In the genomic region with DNA sequence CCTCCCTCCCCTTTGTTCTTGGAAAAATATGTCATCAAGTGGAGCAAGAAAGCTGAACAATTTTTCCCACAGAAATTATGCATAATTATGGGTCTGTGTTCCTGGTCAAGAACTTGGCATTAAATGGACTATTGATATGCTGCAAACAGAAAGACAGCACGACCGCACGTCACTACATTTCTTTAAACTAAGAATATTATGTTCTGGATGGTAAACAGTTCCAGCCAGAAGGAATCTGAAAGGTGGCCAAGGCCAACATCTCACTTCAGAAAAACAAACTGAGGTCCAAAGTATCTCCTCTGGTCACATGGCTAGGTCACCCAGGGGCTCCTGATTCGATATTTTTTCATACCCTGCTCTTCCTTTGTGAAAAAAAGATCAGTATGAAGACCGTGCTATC, we compare ENCODE assay signal across 18 cellular contexts.
A peak's percentile ranks its signal among the peaks of the same experiment; 100 is the strongest.
DNase-seq lines count a peak whose midpoint lies in the region; ATAC-seq and TF ChIP-seq lines count a peak whose summit lies in the region.
"Had no signal": no experiment of that assay in that cellular context is flagged by ENCODE, and none has a peak within 500 bp of the region (broad histone marks: within the 10 kb centered on the region; RNA-seq: fewer than 3 reads in every experiment).

No MANE protein-coding gene starts in this region.

- H3K36me3 Mint-ChIP-seq in osteocyte (ENCODE audit: unreplicated experiment) = no peaks in the 10 kb centered on the region

- intact Hi-C loops in ascending aorta (cut with DNase I) = loop anchor here (2.0 to 5.0 kb wide), 2 partner anchors 26 to 173 kb away; a partner anchor contains a TSS

- no peaks in the 10 kb centered on the region for H3K27me3 Mint-ChIP-seq in osteocyte (ENCODE audit: unreplicated experiment)

- peaks cover 3 to 27% of the 10 kb centered on the region in 2 donors for H3K4me1 ChIP-seq in ascending aorta
- peaks cover 10 to 55% (median 11%) of the 10 kb centered on the region in 3 donors for H3K4me1 ChIP-seq in gastroesophageal sphincter
- no peaks in the 10 kb centered on the region for H3K4me1 ChIP-seq in SJCRH30
- H3K4me1 ChIP-seq: A549, Caco-2, HAP-1 had no signal

- H3K4me1 Mint-ChIP-seq in osteocyte (ENCODE audit: unreplicated experiment) = peaks cover 74% of the 10 kb centered on the region

- peak overlapping the region; percentile 95 for H3K27ac Mint-ChIP-seq in osteocyte (ENCODE audit: unreplicated experiment)

- DNase-seq in ascending aorta (ENCODE audit: low spot score in 2 of 2) (no peak), osteocyte (ENCODE audit: extremely low spot score, unreplicated experiment) (no peak), dedifferentiated amniotic fluid mesenchymal stem cell (ENCODE audit: extremely low spot score) (no peak), HPDE6-E6E7 (ENCODE audit: extremely low spot score) (no peak), LoVo (ENCODE audit: low spot score) (no peak), SJCRH30 (no peak)
- DNase-seq: Caco-2; NCI-H1092; NCI-H1694; NCI-H2107; NCI-H226; NCI-H69; NK-92 treated with Interleukin-12 subunit alpha and Interleukin-12 subunit beta, amount 100 ng/mL, for 24 hours had no signal

- ATAC-seq in gastroesophageal sphincter = no peak
- ATAC-seq: A549, K562 had no signal

- no peak for TF ChIP-seq POLR2A in gastroesophageal sphincter (IDR thresholded peaks at IDR 0.05)

- H3K27me3 ChIP-seq in ascending aorta (no peaks in the 10 kb centered on the region), gastroesophageal sphincter (no peaks in the 10 kb centered on the region), SJCRH30 (no peaks in the 10 kb centered on the region)

- H3K9me3 Mint-ChIP-seq in osteocyte (ENCODE audit: unreplicated experiment) = peaks cover 3% of the 10 kb centered on the region

- TF ChIP-seq EP300 in gastroesophageal sphincter (IDR thresholded peaks at IDR 0.05) = no peak

- no peak overlapping the region for H3K4me3 ChIP-seq in ascending aorta
- no peak overlapping the region for H3K4me3 ChIP-seq in gastroesophageal sphincter
- no peak overlapping the region for H3K4me3 ChIP-seq in SJCRH30
- H3K4me3 ChIP-seq: A549, HAP-1, K562 had no signal

- peak overlapping the region; percentile 90 for H3K27ac ChIP-seq in 22Rv1
- H3K27ac ChIP-seq in ascending aorta = peak overlapping the region; percentile 2 to 53
- peak overlapping the region in 3 of 4 donors; percentile 68 to 84 (median 72) for H3K27ac ChIP-seq in gastroesophageal sphincter
- H3K27ac ChIP-seq in SJCRH30 = no peak overlapping the region
- H3K27ac ChIP-seq: A549 had no signal

- H3K36me3 ChIP-seq in ascending aorta = no peaks in the 10 kb centered on the region
- no peaks in the 10 kb centered on the region for H3K36me3 ChIP-seq in gastroesophageal sphincter
- no peaks in the 10 kb centered on the region for H3K36me3 ChIP-seq in SJCRH30
- H3K36me3 ChIP-seq: HAP-1 had no signal

- no peak for TF ChIP-seq CTCF in 22Rv1 (IDR thresholded peaks at IDR 0.05)
- no peak for TF ChIP-seq CTCF in ascending aorta (IDR thresholded peaks at IDR 0.05)
- no peak for TF ChIP-seq CTCF in gastroesophageal sphincter (IDR thresholded peaks at IDR 0.05)
- no peak for TF ChIP-seq CTCF in osteocyte (IDR thresholded peaks at IDR 0.05)

- H3K9me3 ChIP-seq in ascending aorta (no peaks in the 10 kb centered on the region), gastroesophageal sphincter (no peaks in the 10 kb centered on the region), SJCRH30 (replicated peaks) (0 out of 2 replicates have a peak, but pooled peaks cover 4% of the 10 kb centered on the region)
- H3K9me3 ChIP-seq: A549, Caco-2, HAP-1 had no signal

- no peak overlapping the region for H3K4me3 Mint-ChIP-seq in osteocyte (ENCODE audit: unreplicated experiment)

- WGBS in gastroesophageal sphincter (ENCODE audit: low coverage in 1 of 2), 2 donors = 55 to 77% methylated on average over 4 to 5 of the region's 5 CpGs
